Comparison of ENCODE assay signal across 1 cellular context in genomic region chr2:33606622-33607021, GRCh38.
A peak's percentile ranks its signal among the peaks of the same experiment; 100 is the strongest.
TF ChIP-seq lines count a peak whose summit lies in the region.

No MANE protein-coding gene starts in this region.

TF ChIP-seq in K562, 482 proteins besides CTCF, POLR2A, EP300 and RAD21:
- TF ChIP-seq PTRF (tag; IDR thresholded peaks at IDR 0.05) (no peak), ZNF316 (IDR thresholded peaks at IDR 0.05) (0 out of 2 replicates have a peak, but pooled peaks have one; percentile 8), HBP1 (CRISPR knock-in tag; IDR thresholded peaks at IDR 0.05) (no peak), XRCC3 (IDR thresholded peaks at IDR 0.05) (no peak), MNT (conservative IDR thresholded peaks at IDR 0.05) (no peak), ZNF639 (CRISPR knock-in tag; conservative IDR thresholded peaks at IDR 0.05 in 1 of 2, IDR thresholded peaks at IDR 0.05 in 1 of 2) (no peak), FIP1L1 (IDR thresholded peaks at IDR 0.05; ENCODE audit: low read depth, low read length, poor library complexity, severe bottlenecking) (no peak), ZC3H8 (IDR thresholded peaks at IDR 0.05) (no peak), ZNF121 (CRISPR knock-in tag; conservative IDR thresholded peaks at IDR 0.05) (peak; percentile 77), ZNF586 (CRISPR knock-in tag; conservative IDR thresholded peaks at IDR 0.05) (no peak), HNRNPLL (IDR thresholded peaks at IDR 0.05; ENCODE audit: low read depth, low read length, poor library complexity, severe bottlenecking) (no peak)
TF ChIP-seq in K562: peak in this region for 2.
